ENCODE assay signal across 23 cellular contexts in the genomic region with DNA sequence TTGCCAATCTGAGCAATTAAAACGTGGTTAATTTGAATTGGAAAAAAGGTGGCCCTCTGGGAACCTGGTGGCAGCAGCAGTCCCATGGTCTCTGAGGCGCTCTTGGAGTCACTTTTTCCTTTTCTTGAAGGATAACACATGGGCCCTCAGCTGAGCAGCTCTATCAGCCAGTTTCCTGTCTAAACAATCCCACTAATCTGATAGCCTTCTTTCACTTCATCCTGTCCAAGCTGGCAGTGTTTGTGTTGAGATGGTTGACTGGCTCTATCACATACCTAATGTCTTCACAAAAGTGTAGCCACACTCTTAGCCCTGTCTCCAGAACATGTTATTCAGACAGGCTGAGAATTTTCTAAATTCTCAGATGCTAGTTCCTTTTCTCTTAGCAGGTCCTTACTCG.
"Had no signal": no experiment of that assay in that cellular context is flagged by ENCODE, and none has a peak within 500 bp of the region (broad histone marks: within the 10 kb centered on the region; RNA-seq: fewer than 3 reads in every experiment).

No MANE protein-coding gene starts in this region.

- H3K4me1 Mint-ChIP-seq: nephron had no signal

- H3K4me3 Mint-ChIP-seq: activated CD4-positive, alpha-beta T cell treated with anti-CD3 and anti-CD28 coated beads, Interleukin-2, amount 10 ng/mL, durations not matched to agents 7 days and 5 days; activated CD8-positive, alpha-beta T cell treated with anti-CD3 and anti-CD28 coated beads for 36 hours; activated naive CD8-positive, alpha-beta T cell; activated T-cell treated with anti-CD3 and anti-CD28 coated beads, Interleukin-2, amount 50 U/mL, for 4 hours; nephron; T-helper 2 cell treated with Interferon-gamma antibody and Interleukin-4, amounts not matched to agents 5 μg/mL and 100 μg/mL, for 36 hours; type B pancreatic cell had no signal

- DNase-seq: activated CD4-positive, alpha-beta T cell treated with anti-CD3 and anti-CD28 coated beads, Interleukin-2, amount 10 ng/mL, durations not matched to agents 7 days and 5 days; activated CD4-positive, CD25-positive, alpha-beta regulatory T cell treated with anti-CD3 and anti-CD28 coated beads, Interleukin-2, amount 50 U/mL, for 72 hours; activated CD8-positive, alpha-beta T cell treated with anti-CD3 and anti-CD28 coated beads for 36 hours; activated naive CD4-positive, alpha-beta T cell; activated T-cell treated with anti-CD3 and anti-CD28 coated beads, Interleukin-2, amount 50 U/mL, for 4 hours; anterior cingulate cortex; effector CD8-positive, alpha-beta T cell; foreskin melanocyte; glutamatergic neuron; left lung; lower lobe of right lung; mesendoderm; posterior cingulate gyrus; stimulated activated CD4-positive, alpha-beta T cell treated with anti-CD3 and anti-CD28 coated beads, Interleukin-12 subunit alpha, Interleukin-12 subunit beta, amount 100 ng/mL, for 4 hours; stimulated activated CD4-positive, alpha-beta T cell treated with anti-CD3 and anti-CD28 coated beads, Interleukin-4, amount 100 ng/mL, for 1 hour; stimulated activated naive CD8-positive, alpha-beta T cell treated with anti-CD3 and anti-CD28 coated beads, Interleukin-15, Interleukin-2, amounts not matched to agents 100 U/mL and 50 U/mL, for 24 hours; T-helper 1 cell; uterus; WERI-Rb-1 had no signal

- H3K27me3 Mint-ChIP-seq: activated CD4-positive, alpha-beta T cell treated with anti-CD3 and anti-CD28 coated beads, Interleukin-2, amount 10 ng/mL, durations not matched to agents 7 days and 5 days; activated CD8-positive, alpha-beta T cell treated with anti-CD3 and anti-CD28 coated beads for 36 hours; activated naive CD8-positive, alpha-beta T cell; type B pancreatic cell had no signal

- H3K27ac Mint-ChIP-seq: activated CD4-positive, alpha-beta T cell treated with anti-CD3 and anti-CD28 coated beads, Interleukin-2, amount 10 ng/mL, durations not matched to agents 7 days and 5 days; activated CD8-positive, alpha-beta T cell treated with anti-CD3 and anti-CD28 coated beads for 36 hours; activated naive CD8-positive, alpha-beta T cell; nephron; T-helper 2 cell treated with Interferon-gamma antibody and Interleukin-4, amounts not matched to agents 5 μg/mL and 100 μg/mL, for 36 hours; type B pancreatic cell had no signal
